In the genomic region with DNA sequence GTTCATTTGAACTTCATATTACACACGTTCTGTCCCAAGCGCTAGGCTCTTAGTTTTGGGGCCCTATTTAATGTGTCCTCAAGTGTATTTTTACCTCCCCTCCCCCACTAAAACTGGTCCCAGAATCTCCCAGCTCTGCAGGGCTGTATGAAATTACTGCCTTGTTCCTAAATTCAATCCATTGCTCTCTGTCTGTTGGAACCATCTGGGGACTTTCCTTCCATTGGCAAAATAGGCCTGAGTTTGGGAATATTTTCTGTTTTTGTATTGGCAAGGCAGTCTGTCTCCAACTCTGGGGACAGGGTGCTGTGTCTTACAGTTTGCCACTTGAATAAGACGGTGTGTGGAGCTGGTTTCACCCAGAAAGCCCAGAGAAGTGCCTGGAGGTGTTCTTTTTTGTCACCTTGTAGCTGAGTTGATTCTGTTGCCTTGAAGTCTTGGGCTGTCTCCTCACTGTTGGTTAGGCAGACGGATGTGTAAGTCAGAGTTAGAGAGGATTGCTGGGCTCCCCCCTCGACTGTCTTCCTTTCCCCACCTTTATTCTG, we compare ENCODE assay signal across 8 cellular contexts. TPM values are rescaled to one million over a fixed set of nuclear protein-coding genes. Genes with fewer than 3 reads are reported as not detected.
DNase-seq lines count a peak whose midpoint lies in the region; ATAC-seq, FAIRE-seq and TF ChIP-seq lines count a peak whose summit lies in the region.

No MANE protein-coding gene starts in this region.

- no peaks in the 10 kb centered on the region for H3K27me3 Mint-ChIP-seq in stimulated activated naive CD8-positive, alpha-beta T cell treated with anti-CD3 and anti-CD28 coated beads, Interleukin-15, Interleukin-2, amounts not matched to agents 100 ng/mL and 50 ng/mL, for 24 hours

- no peaks in the 10 kb centered on the region for H3K9me3 Mint-ChIP-seq in stimulated activated naive CD8-positive, alpha-beta T cell treated with anti-CD3 and anti-CD28 coated beads, Interleukin-15, Interleukin-2, amounts not matched to agents 100 ng/mL and 50 ng/mL, for 24 hours

- POLR2A ChIA-PET in K562 (lab: Yijun Ruan, JAX) = interaction anchor here (0.6 to 5.5 kb wide), 9 partner anchors 8 to 222 kb away, joined by 3 to 47 read pairs (median 5); no protein-coding TSS in a partner anchor

- DNase-seq in stimulated activated naive CD8-positive, alpha-beta T cell treated with anti-CD3 and anti-CD28 coated beads, Interleukin-15, Interleukin-2, amounts not matched to agents 100 U/mL and 50 U/mL, for 24 hours = no peak
- no peak for DNase-seq in K562 (ENCODE audit: extremely low read depth in 1 of 4, low spot score in 3 of 4)
- no peak for DNase-seq in mesenchymal stem cell
- no peak for DNase-seq in aorta
- DNase-seq in AML-193 (lab: John Stamatoyannopoulos, UW) = no peak
- no peak for DNase-seq in NCI-H2196 (lab: John Stamatoyannopoulos, UW; ENCODE audit: unreplicated experiment)
- DNase-seq in NOMO-1 (lab: John Stamatoyannopoulos, UW; ENCODE audit: unreplicated experiment in 2 of 2) = no peak

- peak overlapping the region; percentile 83 for H3K4me2 ChIP-seq in K562 (ENCODE audit: insufficient read depth, low read length)
- peak overlapping the region; percentile 81 for H3K4me2 ChIP-seq in mesenchymal stem cell (ENCODE audit: low read length, poor library complexity, severe bottlenecking)

- no peak for TF ChIP-seq CTCF in K562 (IDR thresholded peaks at IDR 0.05 in 2 of 3, conservative IDR thresholded peaks at IDR 0.05 in 1 of 3; ENCODE audit: insufficient read depth in 2 of 3, low read depth in 1 of 3, low read length in 3 of 3)

- no peak overlapping the region for H3K23ac ChIP-seq in mesenchymal stem cell (ENCODE audit: low read length in 2 of 2)

- peaks cover 19 to 31% of the 10 kb centered on the region in 2 experiments for H3K4me1 ChIP-seq in K562 (replicated peaks in 1 of 2; ENCODE audit: control insufficient read depth in 2 of 2, insufficient read depth in 2 of 2, low read length in 2 of 2)
- H3K4me1 ChIP-seq in mesenchymal stem cell (ENCODE audit: control insufficient read depth, insufficient read depth, low read depth, low read length) = peaks cover 13% of the 10 kb centered on the region
- peaks cover 0 to under 1% of the 10 kb centered on the region in 2 donors for H3K4me1 ChIP-seq in aorta (ENCODE audit: control insufficient read depth in 1 of 2, insufficient read depth in 2 of 2, low read length in 2 of 2)

- 14% methylated on average over 5 of the region's 5 CpGs for WGBS in K562 (ENCODE audit: insufficient coverage, low coverage, missing lambda C conversion rate)
- WGBS in mesenchymal stem cell = 34% methylated on average over 3 of the region's 5 CpGs
- 8% methylated on average over 5 of the region's 5 CpGs for WGBS in aorta, 2 donors

- no peak overlapping the region for H4K91ac ChIP-seq in mesenchymal stem cell (ENCODE audit: low read length)

- intact Hi-C loops in K562 (cut with micrococcal nuclease) (no loop called here), aorta (cut with DNase I) (loop anchor here in 1 of 2 donors (10.0 kb wide), 1 partner anchor 193 kb away; a partner anchor contains a TSS)

- no peaks in the 10 kb centered on the region for H3K9me1 ChIP-seq in K562 (ENCODE audit: control insufficient read depth, insufficient read depth, low read length)

- TF ChIP-seq EP300 in K562 (IDR thresholded peaks at IDR 0.05; ENCODE audit: low read length) = no peak

- TSS peak; percentile 28 for BruUV-seq in K562 (replicated peaks; lab: Mats Ljungman, UMichigan)

- peaks cover 12% of the 10 kb centered on the region for H3K79me1 ChIP-seq in mesenchymal stem cell (replicated peaks; ENCODE audit: low read length, poor library complexity, severe bottlenecking)

- H3K18ac ChIP-seq in mesenchymal stem cell (ENCODE audit: low read depth in 1 of 2, low read length in 2 of 2) = no peak overlapping the region

- CTCF ChIA-PET in K562 (lab: Yijun Ruan, JAX; ENCODE audit: low intra/inter-chr PET ratio) = interaction anchor here (0.7 kb wide), 1 partner anchor 78 kb away, joined by 3 read pairs; no protein-coding TSS in a partner anchor

- ATAC-seq in stimulated activated naive CD8-positive, alpha-beta T cell treated with anti-CD3 and anti-CD28 coated beads, Interleukin-15, Interleukin-2, amounts not matched to agents 100 U/mL and 50 U/mL, for 24 hours = no peak
- ATAC-seq in K562 (no peak), aorta (ENCODE audit: low FRiP score) (no peak)

- no peak overlapping the region for H3K14ac ChIP-seq in mesenchymal stem cell (ENCODE audit: low read length in 2 of 2)

- H4K8ac ChIP-seq in mesenchymal stem cell (ENCODE audit: low read length) = no peak overlapping the region

- in situ Hi-C loops in K562 (cut with MboI) = no loop called here

- H3K27ac Mint-ChIP-seq in stimulated activated naive CD8-positive, alpha-beta T cell treated with anti-CD3 and anti-CD28 coated beads, Interleukin-15, Interleukin-2, amounts not matched to agents 100 ng/mL and 50 ng/mL, for 24 hours = peak overlapping the region; percentile 87

- no peak overlapping the region for H2BK5ac ChIP-seq in mesenchymal stem cell (ENCODE audit: low read depth, low read length, poor library complexity, severe bottlenecking)

- H2BK15ac ChIP-seq in mesenchymal stem cell (ENCODE audit: low read depth, poor library complexity, severe bottlenecking) = peak overlapping the region; percentile 12

- peaks cover 4% of the 10 kb centered on the region; the same call in 1 of the 2 replicates for H4K20me1 ChIP-seq in K562 (replicated peaks; ENCODE audit: control insufficient read depth, insufficient read depth, low read length)

- H3K36me3 Mint-ChIP-seq in stimulated activated naive CD8-positive, alpha-beta T cell treated with anti-CD3 and anti-CD28 coated beads, Interleukin-15, Interleukin-2, amounts not matched to agents 100 ng/mL and 50 ng/mL, for 24 hours (ENCODE audit: low read depth) = peaks cover 61% of the 10 kb centered on the region

- TF ChIP-seq RAD21 in K562 (CRISPR knock-in tag; conservative IDR thresholded peaks at IDR 0.05 in 1 of 2, IDR thresholded peaks at IDR 0.05 in 1 of 2) = no peak

- peak overlapping the region; percentile 63 to 93; a peak in 3 of 4 replicates for H3K9ac ChIP-seq in K562 (ENCODE audit: insufficient read depth in 1 of 2, low read depth in 2 of 2, low read length in 2 of 2)
- peak overlapping the region; percentile 78 for H3K9ac ChIP-seq in mesenchymal stem cell (ENCODE audit: low read length)

- H3K9me3 ChIP-seq in K562 (replicated peaks; ENCODE audit: control insufficient read depth, insufficient read depth, low read depth, low read length) (no peaks in the 10 kb centered on the region), mesenchymal stem cell (ENCODE audit: control insufficient read depth, low read length) (no peaks in the 10 kb centered on the region), aorta (ENCODE audit: control insufficient read depth, low read length) (no peaks in the 10 kb centered on the region)

- H2AFZ ChIP-seq in K562 (ENCODE audit: low read depth, low read length) (peak overlapping the region; percentile 75), mesenchymal stem cell (ENCODE audit: low read depth, low read length) (no peak overlapping the region)

- H3K79me2 ChIP-seq in K562 (ENCODE audit: control insufficient read depth, insufficient read depth, low read length) = peaks cover 34% of the 10 kb centered on the region

- H2BK120ac ChIP-seq in mesenchymal stem cell (ENCODE audit: low read depth, low read length) = no peak overlapping the region

- FAIRE-seq in K562 (lab: Jason Lieb, UNC) = peak; percentile 52

- H3K4ac ChIP-seq in mesenchymal stem cell (ENCODE audit: low read depth in 1 of 2, low read length in 2 of 2) = no peak overlapping the region

- H3K4me3 ChIP-seq in K562 = peak overlapping the region; percentile 72
- H3K4me3 ChIP-seq in mesenchymal stem cell (ENCODE audit: insufficient read depth in 1 of 2, low read depth in 1 of 2, low read length in 2 of 2) = peak overlapping the region in 1 of 2 experiments; percentile 79
- H3K4me3 ChIP-seq in aorta (ENCODE audit: low read length in 2 of 2) = peak overlapping the region; percentile 69 to 85

- no peak overlapping the region for H2AK5ac ChIP-seq in mesenchymal stem cell (ENCODE audit: low read length, severe bottlenecking)

- H3K4me3 Mint-ChIP-seq in stimulated activated naive CD8-positive, alpha-beta T cell treated with anti-CD3 and anti-CD28 coated beads, Interleukin-15, Interleukin-2, amounts not matched to agents 100 ng/mL and 50 ng/mL, for 24 hours = peak overlapping the region; percentile 90

- no peak overlapping the region for H2BK12ac ChIP-seq in mesenchymal stem cell (ENCODE audit: low read length in 2 of 2)

- H3K27ac ChIP-seq in K562 (ENCODE audit: extremely low read depth, low read depth, low read length) (peak overlapping the region; percentile 73), mesenchymal stem cell (ENCODE audit: low read length, poor library complexity, severe bottlenecking) (peak overlapping the region; percentile 21), aorta (ENCODE audit: low read depth in 1 of 2, low read length in 2 of 2) (peak overlapping the region; percentile 10 to 76)

- TF ChIP-seq POLR2A in K562 (conservative IDR thresholded peaks at IDR 0.05) = no peak

- H3K36me3 ChIP-seq in K562 (ENCODE audit: control insufficient read depth, insufficient read depth, low read length) (peaks cover 50% of the 10 kb centered on the region), mesenchymal stem cell (ENCODE audit: control insufficient read depth in 1 of 2, insufficient read depth in 2 of 2, low read depth in 1 of 2, low read length in 2 of 2) (peaks cover 39 to 53% of the 10 kb centered on the region in 2 experiments), aorta (ENCODE audit: control insufficient read depth in 1 of 2, insufficient read depth in 2 of 2, low read length in 1 of 2) (peaks cover 0 to 7% of the 10 kb centered on the region in 2 donors)

- H3K4me1 Mint-ChIP-seq in stimulated activated naive CD8-positive, alpha-beta T cell treated with anti-CD3 and anti-CD28 coated beads, Interleukin-15, Interleukin-2, amounts not matched to agents 100 ng/mL and 50 ng/mL, for 24 hours (ENCODE audit: low read depth) = peaks cover 68% of the 10 kb centered on the region

- no peaks in the 10 kb centered on the region for H3K27me3 ChIP-seq in K562 (ENCODE audit: control insufficient read depth in 2 of 2, insufficient read depth in 2 of 2, low read length in 2 of 2)
- H3K27me3 ChIP-seq in mesenchymal stem cell (ENCODE audit: control insufficient read depth in 1 of 2, insufficient read depth in 1 of 2, low read length in 2 of 2) = no peaks in the 10 kb centered on the region
- no peaks in the 10 kb centered on the region for H3K27me3 ChIP-seq in aorta (ENCODE audit: control insufficient read depth in 1 of 2, insufficient read depth in 2 of 2, low read length in 1 of 2)

RNA-seq across cellular contexts. Expression of a gene that starts 1.3 kb away (rescaled TPM):
- 112 and 174 TPM in 2 replicates for total RNA-seq in K562 (2011; cell fraction: chromatin; rRNA removed; ENCODE audit: low replicate concordance)
- 70.5 and 77.0 TPM in 2 replicates for total RNA-seq in K562 (2011; cell fraction: nucleolus; rRNA removed)
- total RNA-seq in K562 (2011; cell fraction: nucleoplasm; rRNA removed) = 73.4 and 92.7 TPM in 2 replicates
- total RNA-seq in K562 (2014; rRNA removed) (7.3 and 8.5 TPM in 2 replicates), K562 (2014; rRNA removed; fragmentation: Illumina TruSeq; extraction: Trizol) (6.6 and 12.0 TPM in 2 replicates), K562 (2015; rRNA removed; fragmentation: Illumina TruSeq; extraction: Trizol) (6.5 and 8.2 TPM in 2 replicates), K562 (2021) (25.6 and 28.1 TPM in 2 replicates), aorta (100 to 1,000 TPM in 1 of 2 donors, 10 to 100 TPM in 1; 85.7 to 119 TPM)
- polyA plus RNA-seq in K562 (2011; rRNA removed) (11.2 and 15.2 TPM in 2 replicates), K562 (2014; fragmentation: Illumina TruSeq; extraction: Trizol) (18.9 and 22.1 TPM in 2 replicates), K562 (2014; fragmentation: Nextera tagmentation; extraction: Ambion mirVana) (under 1 TPM; 0.34 to 0.38 TPM), K562 (2014; rRNA removed) (13.1 and 15.8 TPM in 2 replicates), aorta (10 to 100 TPM; 16.2 to 32.5 TPM)
- 6.4 and 9.1 TPM in 2 replicates for polyA plus RNA-seq in K562 (2011; cell fraction: cytosol; rRNA removed)
- 21.1 and 26.5 TPM in 2 replicates for polyA plus RNA-seq in K562 (2011; cell fraction: nucleus; rRNA removed)
- polyA plus RNA-seq in K562 (2012) = 18.7 and 25.8 TPM in 2 replicates
- polyA minus RNA-seq in K562 (2011; rRNA and poly(A)+ RNA removed) = 34.0 and 37.5 TPM in 2 replicates
- 26.1 and 37.0 TPM in 2 replicates for polyA minus RNA-seq in K562 (2011; cell fraction: cytosol; rRNA and poly(A)+ RNA removed)
- 15.1 and 22.9 TPM in 2 replicates for polyA minus RNA-seq in K562 (2011; cell fraction: nucleus; rRNA and poly(A)+ RNA removed)
- 52.9 TPM for polyA plus RNA-seq in mesenchymal stem cell (2013, experiment 1 of 2)
- 52.3 TPM for polyA plus RNA-seq in mesenchymal stem cell (2013, experiment 2 of 2)

RNA-seq across cellular contexts. Expression of a gene that starts 19.2 kb away (rescaled TPM):
- total RNA-seq in K562 (2011; cell fraction: chromatin; rRNA removed; ENCODE audit: low replicate concordance) = 205 and 214 TPM in 2 replicates
- 106 and 120 TPM in 2 replicates for total RNA-seq in K562 (2011; cell fraction: nucleolus; rRNA removed)
- 138 and 174 TPM in 2 replicates for total RNA-seq in K562 (2011; cell fraction: nucleoplasm; rRNA removed)
- 215 TPM in 2 replicates for total RNA-seq in K562 (2014; rRNA removed)
- 122 and 133 TPM in 2 replicates for total RNA-seq in K562 (2014; rRNA removed; fragmentation: Illumina TruSeq; extraction: Trizol)
- total RNA-seq in K562 (2015; rRNA removed; fragmentation: Illumina TruSeq; extraction: Trizol) = 157 and 163 TPM in 2 replicates
- 233 and 248 TPM in 2 replicates for total RNA-seq in K562 (2021)
- 60.8 and 85.9 TPM in 2 replicates for polyA plus RNA-seq in K562 (2011; rRNA removed)
- polyA plus RNA-seq in K562 (2011; cell fraction: cytosol; rRNA removed) = 79.1 and 143 TPM in 2 replicates
- polyA plus RNA-seq in K562 (2011; cell fraction: nucleus; rRNA removed) = 147 and 154 TPM in 2 replicates
- 163 and 198 TPM in 2 replicates for polyA plus RNA-seq in K562 (2012)
- polyA plus RNA-seq in K562 (2014; fragmentation: Illumina TruSeq; extraction: Trizol) = 236 and 246 TPM in 2 replicates
- polyA plus RNA-seq in K562 (2014; fragmentation: Nextera tagmentation; extraction: Ambion mirVana) = 10 to 100 TPM; 58.3 to 93.8 TPM
- 114 and 169 TPM in 2 replicates for polyA plus RNA-seq in K562 (2014; rRNA removed)
- 54.7 and 73.9 TPM in 2 replicates for polyA minus RNA-seq in K562 (2011; rRNA and poly(A)+ RNA removed)
- 70.6 and 94.1 TPM in 2 replicates for polyA minus RNA-seq in K562 (2011; cell fraction: cytosol; rRNA and poly(A)+ RNA removed)
- polyA minus RNA-seq in K562 (2011; cell fraction: nucleus; rRNA and poly(A)+ RNA removed) = 27.5 and 55.3 TPM in 2 replicates
- polyA plus RNA-seq in mesenchymal stem cell (2013, experiment 1 of 2) = 117 TPM
- polyA plus RNA-seq in mesenchymal stem cell (2013, experiment 2 of 2) = 114 TPM
- 100 to 1,000 TPM; 141 to 146 TPM for total RNA-seq in aorta
- polyA plus RNA-seq in aorta = 100 to 1,000 TPM in 1 of 2 donors, 10 to 100 TPM in 1; 59.0 to 126 TPM

RNA-seq across cellular contexts. Expression of a gene that starts 22.4 kb away (rescaled TPM):
- not detected in 2 replicates for total RNA-seq in K562 (2011; cell fraction: chromatin; rRNA removed; ENCODE audit: low replicate concordance)
- total RNA-seq in K562 (2011; cell fraction: nucleolus; rRNA removed) = not detected in 2 replicates
- total RNA-seq in K562 (2011; cell fraction: nucleoplasm; rRNA removed) = not detected in 2 replicates
- total RNA-seq in K562 (2014; rRNA removed) = not detected in 2 replicates
- not detected in 2 replicates for total RNA-seq in K562 (2014; rRNA removed; fragmentation: Illumina TruSeq; extraction: Trizol)
- not detected in 2 replicates for total RNA-seq in K562 (2015; rRNA removed; fragmentation: Illumina TruSeq; extraction: Trizol)
- not detected in 2 replicates for total RNA-seq in K562 (2021)
- polyA plus RNA-seq in K562 (2011; rRNA removed) = not detected in 2 replicates
- not detected in 2 replicates for polyA plus RNA-seq in K562 (2011; cell fraction: cytosol; rRNA removed)
- not detected in 2 replicates for polyA plus RNA-seq in K562 (2011; cell fraction: nucleus; rRNA removed)
- polyA plus RNA-seq in K562 (2012) = not detected in 2 replicates
- polyA plus RNA-seq in K562 (2014; fragmentation: Illumina TruSeq; extraction: Trizol) = not detected in 2 replicates
- polyA plus RNA-seq in K562 (2014; fragmentation: Nextera tagmentation; extraction: Ambion mirVana) = not detected
- not detected in 2 replicates for polyA plus RNA-seq in K562 (2014; rRNA removed)
- not detected in 2 replicates for polyA minus RNA-seq in K562 (2011; rRNA and poly(A)+ RNA removed)
- polyA minus RNA-seq in K562 (2011; cell fraction: cytosol; rRNA and poly(A)+ RNA removed) = not detected in 2 replicates
- polyA minus RNA-seq in K562 (2011; cell fraction: nucleus; rRNA and poly(A)+ RNA removed) = not detected in 2 replicates
- 0.03 TPM for polyA plus RNA-seq in mesenchymal stem cell (2013, experiment 1 of 2)
- polyA plus RNA-seq in mesenchymal stem cell (2013, experiment 2 of 2) = 0.04 TPM
- total RNA-seq in aorta = not detected
- not detected for polyA plus RNA-seq in aorta

RNA-seq across cellular contexts. Expression of a gene that starts 45.1 kb away (rescaled TPM):
- 0.60 and 2.4 TPM in 2 replicates for total RNA-seq in K562 (2011; cell fraction: chromatin; rRNA removed; ENCODE audit: low replicate concordance)
- 0.39 and 3.2 TPM in 2 replicates for total RNA-seq in K562 (2011; cell fraction: nucleolus; rRNA removed)
- total RNA-seq in K562 (2011; cell fraction: nucleoplasm; rRNA removed) = 0.95 and 1.5 TPM in 2 replicates
- total RNA-seq in K562 (2014; rRNA removed) = 0.04 and 0.32 TPM in 2 replicates
- 0.13 and 0.47 TPM in 2 replicates for total RNA-seq in K562 (2014; rRNA removed; fragmentation: Illumina TruSeq; extraction: Trizol)
- total RNA-seq in K562 (2015; rRNA removed; fragmentation: Illumina TruSeq; extraction: Trizol) = 0.45 and 0.47 TPM in 2 replicates
- total RNA-seq in K562 (2021) = 0.56 and 1.1 TPM in 2 replicates
- 1.4 and 3.3 TPM in 2 replicates for polyA plus RNA-seq in K562 (2011; rRNA removed)
- polyA plus RNA-seq in K562 (2011; cell fraction: cytosol; rRNA removed) = 0.84 and 3.5 TPM in 2 replicates
- polyA plus RNA-seq in K562 (2011; cell fraction: nucleus; rRNA removed) = 0.46 and 1.6 TPM in 2 replicates
- polyA plus RNA-seq in K562 (2012) = 2.2 and 2.5 TPM in 2 replicates
- 0.21 and 0.46 TPM in 2 replicates for polyA plus RNA-seq in K562 (2014; fragmentation: Illumina TruSeq; extraction: Trizol)
- polyA plus RNA-seq in K562 (2014; fragmentation: Nextera tagmentation; extraction: Ambion mirVana) = 1 to 10 TPM in 1 of 2 experiments, under 1 TPM in 1; 0.76 to 1.5 TPM
- 0.85 and 1.1 TPM in 2 replicates for polyA plus RNA-seq in K562 (2014; rRNA removed)
- 0.09 and 0.81 TPM in 2 replicates for polyA minus RNA-seq in K562 (2011; rRNA and poly(A)+ RNA removed)
- polyA minus RNA-seq in K562 (2011; cell fraction: cytosol; rRNA and poly(A)+ RNA removed) = 0.86 TPM in 1 of 2 replicates, not detected in the other
- 0.40 and 0.44 TPM in 2 replicates for polyA minus RNA-seq in K562 (2011; cell fraction: nucleus; rRNA and poly(A)+ RNA removed)
- polyA plus RNA-seq in mesenchymal stem cell (2013, experiment 1 of 2) = 1.1 TPM
- polyA plus RNA-seq in mesenchymal stem cell (2013, experiment 2 of 2) = 1.2 TPM
- 1 to 10 TPM; 1.0 to 1.2 TPM for total RNA-seq in aorta
- under 1 TPM in 1 of 2 donors, not detected in 1; 0.10 TPM for polyA plus RNA-seq in aorta

RNA-seq across cellular contexts. Expression of a gene that starts 59.6 kb away (rescaled TPM):
- not detected in 2 replicates for total RNA-seq in K562 (2011; cell fraction: chromatin; rRNA removed; ENCODE audit: low replicate concordance)
- total RNA-seq in K562 (2011; cell fraction: nucleolus; rRNA removed) = not detected in 2 replicates
- not detected in 2 replicates for total RNA-seq in K562 (2011; cell fraction: nucleoplasm; rRNA removed)
- total RNA-seq in K562 (2014; rRNA removed) (not detected in 2 replicates), K562 (2014; rRNA removed; fragmentation: Illumina TruSeq; extraction: Trizol) (not detected in 2 replicates), K562 (2015; rRNA removed; fragmentation: Illumina TruSeq; extraction: Trizol) (not detected in 2 replicates), K562 (2021) (not detected in 2 replicates), aorta (10 to 100 TPM in 1 of 2 donors, 1 to 10 TPM in 1; 6.6 to 14.0 TPM)
- polyA plus RNA-seq in K562 (2011; rRNA removed) (not detected in 2 replicates), K562 (2014; fragmentation: Illumina TruSeq; extraction: Trizol) (not detected in 2 replicates), K562 (2014; fragmentation: Nextera tagmentation; extraction: Ambion mirVana) (not detected), K562 (2014; rRNA removed) (not detected in 2 replicates), aorta (10 to 100 TPM; 19.0 to 28.0 TPM)
- polyA plus RNA-seq in K562 (2011; cell fraction: cytosol; rRNA removed) = not detected in 2 replicates
- polyA plus RNA-seq in K562 (2011; cell fraction: nucleus; rRNA removed) = not detected in 2 replicates
- polyA plus RNA-seq in K562 (2012) = not detected in 2 replicates
- not detected in 2 replicates for polyA minus RNA-seq in K562 (2011; rRNA and poly(A)+ RNA removed)
- polyA minus RNA-seq in K562 (2011; cell fraction: cytosol; rRNA and poly(A)+ RNA removed) = not detected in 2 replicates
- polyA minus RNA-seq in K562 (2011; cell fraction: nucleus; rRNA and poly(A)+ RNA removed) = not detected in 2 replicates
- 0.15 TPM for polyA plus RNA-seq in mesenchymal stem cell (2013, experiment 1 of 2)
- 0.05 TPM for polyA plus RNA-seq in mesenchymal stem cell (2013, experiment 2 of 2)

Comparison
In these comparisons a context has a peak if more than half of its experiments do, and no peak if none do; other contexts are left out.
1. H3K27ac ChIP-seq: peak in every context shown above with its lines; median percentile 73 in K562; 43 in aorta; 21 in mesenchymal stem cell.